ENCODE assay signal across 1 cellular context in the genomic region with DNA sequence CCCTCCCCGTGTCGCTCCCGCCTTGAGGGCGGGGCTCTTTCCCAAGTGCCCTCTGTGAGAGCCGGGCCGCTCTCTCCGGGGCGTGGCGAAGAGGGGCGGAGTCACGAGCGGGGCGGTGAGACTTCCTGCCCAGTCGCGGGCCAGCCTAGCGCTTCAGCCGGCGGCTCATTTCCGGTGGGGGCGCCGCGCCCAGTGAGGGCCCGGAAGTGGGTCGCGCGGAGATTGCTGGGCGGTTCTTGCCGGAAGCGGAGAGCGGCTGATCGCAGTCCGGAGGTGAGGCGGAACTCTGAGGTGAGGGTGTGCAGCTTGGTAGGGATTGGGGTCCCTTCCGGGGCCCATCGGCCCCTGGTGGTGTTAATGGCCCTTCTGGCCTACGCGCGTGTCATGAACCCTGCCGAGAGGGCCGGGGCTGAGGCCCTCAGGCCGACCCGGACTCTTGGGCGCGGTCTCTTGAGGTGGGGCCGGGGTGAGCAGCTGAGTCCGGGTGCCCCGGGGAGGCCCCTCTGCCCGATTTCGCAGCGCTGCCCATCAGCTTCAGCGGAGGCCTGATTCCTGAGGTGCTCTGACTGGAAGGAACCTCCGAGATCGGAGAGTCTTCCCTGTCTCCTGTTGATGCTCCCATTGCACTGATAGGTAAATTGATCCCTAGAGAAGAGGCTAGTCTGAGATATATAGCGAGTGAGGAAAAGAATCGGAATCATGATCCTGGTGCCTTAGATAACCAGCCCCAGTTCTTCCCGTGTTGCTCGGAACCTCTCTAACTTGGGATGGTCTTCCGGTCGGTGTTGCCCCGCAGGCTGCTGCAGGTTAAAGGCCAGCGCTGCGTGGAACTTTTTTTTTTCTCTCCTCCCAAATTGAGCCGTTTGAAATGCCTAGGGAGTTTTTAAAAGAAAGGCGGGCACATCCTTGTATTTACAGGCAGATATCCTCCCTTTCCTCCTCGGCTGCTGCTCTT.
TF ChIP-seq lines count a peak whose summit lies in the region.

A gene with protein sequence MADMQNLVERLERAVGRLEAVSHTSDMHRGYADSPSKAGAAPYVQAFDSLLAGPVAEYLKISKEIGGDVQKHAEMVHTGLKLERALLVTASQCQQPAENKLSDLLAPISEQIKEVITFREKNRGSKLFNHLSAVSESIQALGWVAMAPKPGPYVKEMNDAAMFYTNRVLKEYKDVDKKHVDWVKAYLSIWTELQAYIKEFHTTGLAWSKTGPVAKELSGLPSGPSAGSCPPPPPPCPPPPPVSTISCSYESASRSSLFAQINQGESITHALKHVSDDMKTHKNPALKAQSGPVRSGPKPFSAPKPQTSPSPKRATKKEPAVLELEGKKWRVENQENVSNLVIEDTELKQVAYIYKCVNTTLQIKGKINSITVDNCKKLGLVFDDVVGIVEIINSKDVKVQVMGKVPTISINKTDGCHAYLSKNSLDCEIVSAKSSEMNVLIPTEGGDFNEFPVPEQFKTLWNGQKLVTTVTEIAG (plus strand): TSS at position 219 of the 955 bp plus-strand sequence. CDS start 18,618 bp downstream, outside the sequence.

TF ChIP-seq in HEK293, 187 proteins besides CTCF, POLR2A, EP300 and RAD21 (continued from another document):
- TF ChIP-seq, protein P1, sequence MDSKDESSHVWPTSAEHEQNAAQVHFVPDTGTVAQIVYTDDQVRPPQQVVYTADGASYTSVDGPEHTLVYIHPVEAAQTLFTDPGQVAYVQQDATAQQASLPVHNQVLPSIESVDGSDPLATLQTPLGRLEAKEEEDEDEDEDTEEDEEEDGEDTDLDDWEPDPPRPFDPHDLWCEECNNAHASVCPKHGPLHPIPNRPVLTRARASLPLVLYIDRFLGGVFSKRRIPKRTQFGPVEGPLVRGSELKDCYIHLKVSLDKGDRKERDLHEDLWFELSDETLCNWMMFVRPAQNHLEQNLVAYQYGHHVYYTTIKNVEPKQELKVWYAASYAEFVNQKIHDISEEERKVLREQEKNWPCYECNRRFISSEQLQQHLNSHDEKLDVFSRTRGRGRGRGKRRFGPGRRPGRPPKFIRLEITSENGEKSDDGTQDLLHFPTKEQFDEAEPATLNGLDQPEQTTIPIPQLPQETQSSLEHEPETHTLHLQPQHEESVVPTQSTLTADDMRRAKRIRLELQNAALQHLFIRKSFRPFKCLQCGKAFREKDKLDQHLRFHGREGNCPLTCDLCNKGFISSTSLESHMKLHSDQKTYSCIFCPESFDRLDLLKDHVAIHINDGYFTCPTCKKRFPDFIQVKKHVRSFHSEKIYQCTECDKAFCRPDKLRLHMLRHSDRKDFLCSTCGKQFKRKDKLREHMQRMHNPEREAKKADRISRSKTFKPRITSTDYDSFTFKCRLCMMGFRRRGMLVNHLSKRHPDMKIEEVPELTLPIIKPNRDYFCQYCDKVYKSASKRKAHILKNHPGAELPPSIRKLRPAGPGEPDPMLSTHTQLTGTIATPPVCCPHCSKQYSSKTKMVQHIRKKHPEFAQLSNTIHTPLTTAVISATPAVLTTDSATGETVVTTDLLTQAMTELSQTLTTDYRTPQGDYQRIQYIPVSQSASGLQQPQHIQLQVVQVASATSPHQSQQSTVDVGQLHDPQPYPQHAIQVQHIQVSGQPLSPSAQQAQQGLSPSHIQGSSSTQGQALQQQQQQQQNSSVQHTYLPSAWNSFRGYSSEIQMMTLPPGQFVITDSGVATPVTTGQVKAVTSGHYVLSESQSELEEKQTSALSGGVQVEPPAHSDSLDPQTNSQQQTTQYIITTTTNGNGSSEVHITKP (tag by site-specific recombination; IDR thresholded peaks at IDR 0.05) = no peak
- peak; percentile 96 for TF ChIP-seq KLF8 (tag by site-specific recombination; IDR thresholded peaks at IDR 0.05)
- peak; percentile 11; the same call in 1 of the 2 replicates for TF ChIP-seq ZNF10 (tag by site-specific recombination; IDR thresholded peaks at IDR 0.05)
- peak; percentile 44; the same call in 1 of the 2 replicates for TF ChIP-seq YY1 (tag by site-specific recombination; IDR thresholded peaks at IDR 0.05)
- TF ChIP-seq ZNF426 (tag by site-specific recombination; IDR thresholded peaks at IDR 0.05) = no peak
- TF ChIP-seq, protein P2, sequence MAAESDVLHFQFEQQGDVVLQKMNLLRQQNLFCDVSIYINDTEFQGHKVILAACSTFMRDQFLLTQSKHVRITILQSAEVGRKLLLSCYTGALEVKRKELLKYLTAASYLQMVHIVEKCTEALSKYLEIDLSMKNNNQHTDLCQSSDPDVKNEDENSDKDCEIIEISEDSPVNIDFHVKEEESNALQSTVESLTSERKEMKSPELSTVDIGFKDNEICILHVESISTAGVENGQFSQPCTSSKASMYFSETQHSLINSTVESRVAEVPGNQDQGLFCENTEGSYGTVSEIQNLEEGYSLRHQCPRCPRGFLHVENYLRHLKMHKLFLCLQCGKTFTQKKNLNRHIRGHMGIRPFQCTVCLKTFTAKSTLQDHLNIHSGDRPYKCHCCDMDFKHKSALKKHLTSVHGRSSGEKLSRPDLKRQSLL (tag by site-specific recombination; IDR thresholded peaks at IDR 0.05) = peak; percentile 78
- TF ChIP-seq, protein P3, sequence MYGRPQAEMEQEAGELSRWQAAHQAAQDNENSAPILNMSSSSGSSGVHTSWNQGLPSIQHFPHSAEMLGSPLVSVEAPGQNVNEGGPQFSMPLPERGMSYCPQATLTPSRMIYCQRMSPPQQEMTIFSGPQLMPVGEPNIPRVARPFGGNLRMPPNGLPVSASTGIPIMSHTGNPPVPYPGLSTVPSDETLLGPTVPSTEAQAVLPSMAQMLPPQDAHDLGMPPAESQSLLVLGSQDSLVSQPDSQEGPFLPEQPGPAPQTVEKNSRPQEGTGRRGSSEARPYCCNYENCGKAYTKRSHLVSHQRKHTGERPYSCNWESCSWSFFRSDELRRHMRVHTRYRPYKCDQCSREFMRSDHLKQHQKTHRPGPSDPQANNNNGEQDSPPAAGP (tag by site-specific recombination; IDR thresholded peaks at IDR 0.05) = 0 out of 2 replicates have a peak, but pooled peaks have one; percentile 16
- peak; percentile 56; the same call in 1 of the 2 replicates for TF ChIP-seq ZNF785 (tag by site-specific recombination; IDR thresholded peaks at IDR 0.05)
- TF ChIP-seq ZNF610 (tag by site-specific recombination; IDR thresholded peaks at IDR 0.05; ENCODE audit: borderline replicate concordance) = peak; percentile 19; the same call in 1 of the 2 replicates
- peak; percentile 99 for TF ChIP-seq SP2 (tag by site-specific recombination; IDR thresholded peaks at IDR 0.05)
- TF ChIP-seq, protein P4, sequence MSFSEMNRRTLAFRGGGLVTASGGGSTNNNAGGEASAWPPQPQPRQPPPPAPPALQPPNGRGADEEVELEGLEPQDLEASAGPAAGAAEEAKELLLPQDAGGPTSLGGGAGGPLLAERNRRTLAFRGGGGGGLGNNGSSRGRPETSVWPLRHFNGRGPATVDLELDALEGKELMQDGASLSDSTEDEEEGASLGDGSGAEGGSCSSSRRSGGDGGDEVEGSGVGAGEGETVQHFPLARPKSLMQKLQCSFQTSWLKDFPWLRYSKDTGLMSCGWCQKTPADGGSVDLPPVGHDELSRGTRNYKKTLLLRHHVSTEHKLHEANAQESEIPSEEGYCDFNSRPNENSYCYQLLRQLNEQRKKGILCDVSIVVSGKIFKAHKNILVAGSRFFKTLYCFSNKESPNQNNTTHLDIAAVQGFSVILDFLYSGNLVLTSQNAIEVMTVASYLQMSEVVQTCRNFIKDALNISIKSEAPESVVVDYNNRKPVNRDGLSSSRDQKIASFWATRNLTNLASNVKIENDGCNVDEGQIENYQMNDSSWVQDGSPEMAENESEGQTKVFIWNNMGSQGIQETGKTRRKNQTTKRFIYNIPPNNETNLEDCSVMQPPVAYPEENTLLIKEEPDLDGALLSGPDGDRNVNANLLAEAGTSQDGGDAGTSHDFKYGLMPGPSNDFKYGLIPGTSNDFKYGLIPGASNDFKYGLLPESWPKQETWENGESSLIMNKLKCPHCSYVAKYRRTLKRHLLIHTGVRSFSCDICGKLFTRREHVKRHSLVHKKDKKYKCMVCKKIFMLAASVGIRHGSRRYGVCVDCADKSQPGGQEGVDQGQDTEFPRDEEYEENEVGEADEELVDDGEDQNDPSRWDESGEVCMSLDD (tag by site-specific recombination; IDR thresholded peaks at IDR 0.05) = peak; percentile 38; the same call in 1 of the 2 replicates
- TF ChIP-seq GLIS2 (tag by site-specific recombination; IDR thresholded peaks at IDR 0.05) = no peak
- TF ChIP-seq ZNF544 (tag by site-specific recombination; IDR thresholded peaks at IDR 0.05) = no peak
- peak; percentile 55; the same call in 1 of the 2 replicates for TF ChIP-seq ZNF600 (tag by site-specific recombination; IDR thresholded peaks at IDR 0.05)
- no peak for TF ChIP-seq ZSCAN23 (tag by site-specific recombination; IDR thresholded peaks at IDR 0.05)
- TF ChIP-seq ZNF473 (tag by site-specific recombination; IDR thresholded peaks at IDR 0.05) = no peak
- 0 out of 2 replicates have a peak, but pooled peaks have one; percentile 21 for TF ChIP-seq ZNF24 (tag by site-specific recombination; IDR thresholded peaks at IDR 0.05)
- TF ChIP-seq ZNF214 (tag by site-specific recombination; IDR thresholded peaks at IDR 0.05; ENCODE audit: borderline replicate concordance) = no peak
- TF ChIP-seq, protein P5, sequence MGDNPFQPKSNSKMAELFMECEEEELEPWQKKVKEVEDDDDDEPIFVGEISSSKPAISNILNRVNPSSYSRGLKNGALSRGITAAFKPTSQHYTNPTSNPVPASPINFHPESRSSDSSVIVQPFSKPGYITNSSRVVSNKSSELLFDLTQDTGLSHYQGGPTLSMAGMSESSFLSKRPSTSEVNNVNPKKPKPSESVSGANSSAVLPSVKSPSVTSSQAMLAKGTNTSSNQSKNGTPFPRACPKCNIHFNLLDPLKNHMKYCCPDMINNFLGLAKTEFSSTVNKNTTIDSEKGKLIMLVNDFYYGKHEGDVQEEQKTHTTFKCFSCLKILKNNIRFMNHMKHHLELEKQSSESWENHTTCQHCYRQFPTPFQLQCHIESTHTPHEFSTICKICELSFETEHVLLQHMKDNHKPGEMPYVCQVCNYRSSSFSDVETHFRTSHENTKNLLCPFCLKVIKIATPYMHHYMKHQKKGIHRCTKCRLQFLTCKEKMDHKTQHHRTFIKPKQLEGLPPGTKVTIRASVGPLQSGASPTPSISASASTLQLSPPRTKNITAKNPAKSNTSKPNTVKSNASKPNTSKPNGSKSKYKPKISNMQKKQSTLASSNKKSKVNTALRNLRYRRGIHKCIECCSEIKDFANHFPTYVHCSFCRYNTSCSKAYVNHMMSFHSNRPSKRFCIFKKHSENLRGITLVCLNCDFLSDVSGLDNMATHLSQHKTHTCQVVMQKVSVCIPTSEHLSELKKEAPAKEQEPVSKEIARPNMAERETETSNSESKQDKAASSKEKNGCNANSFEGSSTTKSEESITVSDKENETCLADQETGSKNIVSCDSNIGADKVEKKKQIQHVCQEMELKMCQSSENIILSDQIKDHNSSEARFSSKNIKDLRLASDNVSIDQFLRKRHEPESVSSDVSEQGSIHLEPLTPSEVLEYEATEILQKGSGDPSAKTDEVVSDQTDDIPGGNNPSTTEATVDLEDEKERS (tag by site-specific recombination; IDR thresholded peaks at IDR 0.05) = 0 out of 2 replicates have a peak, but pooled peaks have one; percentile 35
- no peak for TF ChIP-seq ZNF621 (tag by site-specific recombination; IDR thresholded peaks at IDR 0.05)
- peak; percentile 55; the same call in 1 of the 2 replicates for TF ChIP-seq KLF16 (tag by site-specific recombination; IDR thresholded peaks at IDR 0.05)
- TF ChIP-seq ZBTB7A (tag by site-specific recombination; IDR thresholded peaks at IDR 0.05; ENCODE audit: low read depth) = 0 out of 2 replicates have a peak, but pooled peaks have one; percentile 27
- TF ChIP-seq ZNF157 (tag by site-specific recombination; IDR thresholded peaks at IDR 0.05) = no peak
- peak; percentile 71 for TF ChIP-seq ZBTB48 (tag by site-specific recombination; IDR thresholded peaks at IDR 0.05)
- TF ChIP-seq, protein P6, sequence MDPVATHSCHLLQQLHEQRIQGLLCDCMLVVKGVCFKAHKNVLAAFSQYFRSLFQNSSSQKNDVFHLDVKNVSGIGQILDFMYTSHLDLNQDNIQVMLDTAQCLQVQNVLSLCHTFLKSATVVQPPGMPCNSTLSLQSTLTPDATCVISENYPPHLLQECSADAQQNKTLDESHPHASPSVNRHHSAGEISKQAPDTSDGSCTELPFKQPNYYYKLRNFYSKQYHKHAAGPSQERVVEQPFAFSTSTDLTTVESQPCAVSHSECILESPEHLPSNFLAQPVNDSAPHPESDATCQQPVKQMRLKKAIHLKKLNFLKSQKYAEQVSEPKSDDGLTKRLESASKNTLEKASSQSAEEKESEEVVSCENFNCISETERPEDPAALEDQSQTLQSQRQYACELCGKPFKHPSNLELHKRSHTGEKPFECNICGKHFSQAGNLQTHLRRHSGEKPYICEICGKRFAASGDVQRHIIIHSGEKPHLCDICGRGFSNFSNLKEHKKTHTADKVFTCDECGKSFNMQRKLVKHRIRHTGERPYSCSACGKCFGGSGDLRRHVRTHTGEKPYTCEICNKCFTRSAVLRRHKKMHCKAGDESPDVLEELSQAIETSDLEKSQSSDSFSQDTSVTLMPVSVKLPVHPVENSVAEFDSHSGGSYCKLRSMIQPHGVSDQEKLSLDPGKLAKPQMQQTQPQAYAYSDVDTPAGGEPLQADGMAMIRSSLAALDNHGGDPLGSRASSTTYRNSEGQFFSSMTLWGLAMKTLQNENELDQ (tag by site-specific recombination; IDR thresholded peaks at IDR 0.05; ENCODE audit: low read depth) = no peak
- no peak for TF ChIP-seq ZNF670 (tag by site-specific recombination; IDR thresholded peaks at IDR 0.05; ENCODE audit: low read depth)
- TF ChIP-seq, protein P7, sequence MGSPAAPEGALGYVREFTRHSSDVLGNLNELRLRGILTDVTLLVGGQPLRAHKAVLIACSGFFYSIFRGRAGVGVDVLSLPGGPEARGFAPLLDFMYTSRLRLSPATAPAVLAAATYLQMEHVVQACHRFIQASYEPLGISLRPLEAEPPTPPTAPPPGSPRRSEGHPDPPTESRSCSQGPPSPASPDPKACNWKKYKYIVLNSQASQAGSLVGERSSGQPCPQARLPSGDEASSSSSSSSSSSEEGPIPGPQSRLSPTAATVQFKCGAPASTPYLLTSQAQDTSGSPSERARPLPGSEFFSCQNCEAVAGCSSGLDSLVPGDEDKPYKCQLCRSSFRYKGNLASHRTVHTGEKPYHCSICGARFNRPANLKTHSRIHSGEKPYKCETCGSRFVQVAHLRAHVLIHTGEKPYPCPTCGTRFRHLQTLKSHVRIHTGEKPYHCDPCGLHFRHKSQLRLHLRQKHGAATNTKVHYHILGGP (tag by site-specific recombination; IDR thresholded peaks at IDR 0.05) = no peak
- peak; percentile 91 for TF ChIP-seq KLF9 (tag by site-specific recombination; IDR thresholded peaks at IDR 0.05; ENCODE audit: low read depth)
- TF ChIP-seq ZNF677 (tag by site-specific recombination; IDR thresholded peaks at IDR 0.05) = peak; percentile 11; the same call in 1 of the 2 replicates
- 0 out of 2 replicates have a peak, but pooled peaks have one; percentile 47 for TF ChIP-seq ZFP37 (tag by site-specific recombination; IDR thresholded peaks at IDR 0.05)
- TF ChIP-seq ZFP69B (tag by site-specific recombination; IDR thresholded peaks at IDR 0.05) = peak; percentile 49; the same call in 1 of the 2 replicates
